ENCODE assay signal across 9 cellular contexts in the genomic region with DNA sequence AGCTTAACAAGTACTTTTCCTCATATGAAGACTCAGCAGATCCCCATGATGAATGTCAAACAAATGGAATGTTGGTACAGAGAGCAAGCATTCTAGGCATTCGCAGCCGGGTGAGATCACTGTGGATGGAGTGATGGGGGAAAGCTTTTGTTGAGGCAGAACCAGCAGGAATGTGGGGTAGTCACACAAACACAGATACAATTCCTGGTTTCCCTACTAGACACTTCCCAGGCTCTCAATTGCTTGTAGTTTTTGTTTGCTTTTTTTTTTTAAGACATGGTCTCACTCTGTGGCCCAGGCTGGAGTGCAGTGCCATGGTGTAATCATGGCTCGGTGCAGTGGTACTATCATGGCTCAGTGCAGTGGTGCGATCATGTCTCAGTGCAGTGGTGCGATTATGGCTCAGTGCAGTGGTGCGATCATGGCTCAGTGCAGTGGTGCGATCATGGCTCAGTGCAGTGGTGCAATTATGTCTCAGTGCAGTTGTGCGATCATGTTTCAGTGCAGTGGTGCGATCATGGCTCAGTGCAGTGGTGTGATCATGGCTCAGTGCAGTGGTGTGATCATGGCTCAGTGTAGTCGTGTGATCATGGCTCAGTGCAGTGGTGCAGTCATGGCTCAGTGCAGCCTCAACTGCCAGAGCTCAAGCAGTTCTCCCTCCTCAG. TPM values are rescaled to one million over a fixed set of nuclear protein-coding genes. Genes with fewer than 3 reads are reported as not detected.
DNase-seq lines count a peak whose midpoint lies in the region; ATAC-seq and TF ChIP-seq lines count a peak whose summit lies in the region.
"Had no signal": no experiment of that assay in that cellular context is flagged by ENCODE, and none has a peak within 500 bp of the region (broad histone marks: within the 10 kb centered on the region; RNA-seq: fewer than 3 reads in every experiment).

No MANE protein-coding gene starts in this region.

- CTCF ChIA-PET in HEK293 (lab: Yijun Ruan, JAX) = interaction anchor here (0.6 to 1.5 kb wide), 8 partner anchors 10 to 148 kb away, joined by 3 to 6 read pairs (median 4); partner anchors contain the start of gene GTF2H4
- CTCF ChIA-PET in CD8-positive, alpha-beta T cell (lab: Charles Lee) = interaction anchor here (0.6 kb wide), 1 partner anchor 93 kb away, joined by 3 read pairs; no protein-coding TSS in a partner anchor

- H3K4me1 Mint-ChIP-seq in brain = peaks cover 17% of the 10 kb centered on the region
- peaks cover 19% of the 10 kb centered on the region for H3K4me1 Mint-ChIP-seq in CD8-positive, alpha-beta T cell (ENCODE audit: low read depth)
- H3K4me1 Mint-ChIP-seq in activated naive CD8-positive, alpha-beta T cell treated with anti-CD3 and anti-CD28 coated beads for 36 hours = peaks cover 37% of the 10 kb centered on the region

- H3K27me3 ChIP-seq in lower lobe of right lung (ENCODE audit: low read depth) = no peaks in the 10 kb centered on the region
- H3K27me3 ChIP-seq in ovary = no peaks in the 10 kb centered on the region
- no peaks in the 10 kb centered on the region for H3K27me3 ChIP-seq in CD8-positive, alpha-beta T cell (ENCODE audit: insufficient read depth, low read length)

- DNase-seq in A172 (ENCODE audit: low spot score) = peak; percentile 90
- DNase-seq in lower lobe of right lung = no peak
- DNase-seq in ovary = no peak
- DNase-seq in CD8-positive, alpha-beta T cell = no peak
- DNase-seq in activated naive CD8-positive, alpha-beta T cell treated with anti-CD3 and anti-CD28 coated beads for 36 hours = no peak
- DNase-seq: CD8-positive, alpha-beta memory T cell had no signal

- no peaks in the 10 kb centered on the region for H3K36me3 Mint-ChIP-seq in brain
- H3K36me3 Mint-ChIP-seq in CD8-positive, alpha-beta T cell = no peaks in the 10 kb centered on the region
- H3K36me3 Mint-ChIP-seq in activated naive CD8-positive, alpha-beta T cell treated with anti-CD3 and anti-CD28 coated beads for 36 hours = peaks cover 7% of the 10 kb centered on the region

- peak overlapping the region in 3 of 5 experiments; percentile 31 to 88 (median 50) for H3K27ac Mint-ChIP-seq in brain
- no peak overlapping the region for H3K27ac Mint-ChIP-seq in CD8-positive, alpha-beta T cell
- H3K27ac Mint-ChIP-seq in activated naive CD8-positive, alpha-beta T cell treated with anti-CD3 and anti-CD28 coated beads for 36 hours = no peak overlapping the region
- H3K27ac Mint-ChIP-seq: CD8-positive, alpha-beta memory T cell had no signal

- H3K9me3 Mint-ChIP-seq in brain = peaks cover 0 to 6% (median 0%) of the 10 kb centered on the region in 5 experiments
- no peaks in the 10 kb centered on the region for H3K9me3 Mint-ChIP-seq in CD8-positive, alpha-beta T cell
- H3K9me3 Mint-ChIP-seq in activated naive CD8-positive, alpha-beta T cell treated with anti-CD3 and anti-CD28 coated beads for 36 hours = peaks cover 5% of the 10 kb centered on the region

- TF ChIP-seq POLR2A in ovary (IDR thresholded peaks at IDR 0.05) = no peak

- POLR2A ChIA-PET in HEK293 (lab: Yijun Ruan, JAX) = interaction anchor here (0.8 to 1.8 kb wide), 6 partner anchors 10 to 42 kb away, joined by 3 to 14 read pairs (median 4); partner anchors contain the start of genes IER3 and MDC1
- POLR2A ChIA-PET in CD8-positive, alpha-beta T cell (lab: Charles Lee) = interaction anchor here (0.7 kb wide), 1 partner anchor 10 kb away, joined by 3 read pairs; no protein-coding TSS in a partner anchor

- intact Hi-C loops in lower lobe of right lung (cut with DNase I) = no loop called here
- intact Hi-C loops in ovary (cut with DNase I) = no loop called here
- intact Hi-C loops in CD8-positive, alpha-beta T cell (cut with DNase I, micrococcal nuclease) = no loop called here

- peak; percentile 74 to 84 for ATAC-seq in lower lobe of right lung
- ATAC-seq in GM18519 (IDR thresholded peaks at IDR 0.05; ENCODE audit: low FRiP score, unreplicated experiment) = no peak
- ATAC-seq in CD8-positive, alpha-beta T cell = no peak

- no peaks in the 10 kb centered on the region for H3K9me3 ChIP-seq in HEK293 (ENCODE audit: control insufficient read depth, insufficient read depth, low read depth, low read length)
- no peaks in the 10 kb centered on the region for H3K9me3 ChIP-seq in lower lobe of right lung
- no peaks in the 10 kb centered on the region for H3K9me3 ChIP-seq in ovary
- H3K9me3 ChIP-seq in CD8-positive, alpha-beta T cell (ENCODE audit: low read length) = no peaks in the 10 kb centered on the region

- TF ChIP-seq EP300 in ovary (IDR thresholded peaks at IDR 0.05) = no peak

- peaks cover 13% of the 10 kb centered on the region for H3K27me3 Mint-ChIP-seq in brain
- no peaks in the 10 kb centered on the region for H3K27me3 Mint-ChIP-seq in CD8-positive, alpha-beta T cell (ENCODE audit: low read depth)
- no peaks in the 10 kb centered on the region for H3K27me3 Mint-ChIP-seq in activated naive CD8-positive, alpha-beta T cell treated with anti-CD3 and anti-CD28 coated beads for 36 hours

- H3K4me1 ChIP-seq in HEK293 (ENCODE audit: control insufficient read depth, insufficient read depth, low read length) (peaks cover 13% of the 10 kb centered on the region), lower lobe of right lung (peaks cover 19% of the 10 kb centered on the region), ovary (ENCODE audit: insufficient read depth) (no peaks in the 10 kb centered on the region)
- peaks cover 16% of the 10 kb centered on the region for H3K4me1 ChIP-seq in CD8-positive, alpha-beta T cell (ENCODE audit: insufficient read depth, low read length)

- H3K4me3 ChIP-seq in HEK293 (ENCODE audit: low read depth, low read length) (no peak overlapping the region), lower lobe of right lung (no peak overlapping the region), ovary (no peak overlapping the region)
- H3K4me3 ChIP-seq in CD8-positive, alpha-beta T cell (ENCODE audit: low read depth, low read length) = no peak overlapping the region

- H3K27ac ChIP-seq in HEK293 (ENCODE audit: extremely low read depth, low read depth, low read length) (no peak overlapping the region), lower lobe of right lung (no peak overlapping the region), ovary (no peak overlapping the region)
- H3K27ac ChIP-seq in CD8-positive, alpha-beta T cell (ENCODE audit: low read depth, low read length) = no peak overlapping the region

- no peak for TF ChIP-seq CTCF in HEK293 (tag by site-specific recombination; IDR thresholded peaks at IDR 0.05)
- no peak for TF ChIP-seq CTCF in brain (conservative IDR thresholded peaks at IDR 0.05)
- TF ChIP-seq CTCF in lower lobe of right lung (IDR thresholded peaks at IDR 0.05) = no peak
- no peak for TF ChIP-seq CTCF in ovary (IDR thresholded peaks at IDR 0.05)
- no peak for TF ChIP-seq CTCF in CD8-positive, alpha-beta T cell (IDR thresholded peaks at IDR 0.05)

- WGBS in ovary, 3 donors = 82 to 92% (median 91%) methylated on average over 10 of the region's 10 CpGs

- H3K4me3 Mint-ChIP-seq in brain = no peak overlapping the region
- no peak overlapping the region for H3K4me3 Mint-ChIP-seq in CD8-positive, alpha-beta T cell
- no peak overlapping the region for H3K4me3 Mint-ChIP-seq in activated naive CD8-positive, alpha-beta T cell treated with anti-CD3 and anti-CD28 coated beads for 36 hours
- H3K4me3 Mint-ChIP-seq: CD8-positive, alpha-beta memory T cell had no signal

- no peaks in the 10 kb centered on the region for H3K36me3 ChIP-seq in HEK293 (ENCODE audit: control insufficient read depth in 2 of 2, insufficient read depth in 1 of 2, low read length in 2 of 2)
- no peaks in the 10 kb centered on the region for H3K36me3 ChIP-seq in lower lobe of right lung
- H3K36me3 ChIP-seq in ovary = no peaks in the 10 kb centered on the region
- no peaks in the 10 kb centered on the region for H3K36me3 ChIP-seq in CD8-positive, alpha-beta T cell (ENCODE audit: insufficient read depth, low read length)

TF ChIP-seq in HEK293, 187 proteins besides CTCF, POLR2A, EP300 and RAD21 (continues in another document):
- TF ChIP-seq ZNF155 (tag by site-specific recombination; IDR thresholded peaks at IDR 0.05) (no peak), SETDB1 (IDR thresholded peaks at IDR 0.05; ENCODE audit: insufficient read length, low read length) (peak; percentile 24), ZNF350 (tag by site-specific recombination; IDR thresholded peaks at IDR 0.05) (no peak)

RNA-seq across cellular contexts. Expression of gene IER3, which starts 15.4 kb away (rescaled TPM):
- total RNA-seq in A172 (2014; rRNA removed; shearing (Covaris generic)) = 61.1 and 63.2 TPM in 2 replicates
- polyA plus RNA-seq in brain (ENCODE audit: insufficient read depth, low read depth, low replicate concordance) = 3.8 TPM
- 18.0 TPM for total RNA-seq in lower lobe of right lung
- 100 to 1,000 TPM in 1 of 7 donors, 10 to 100 TPM in 5, 1 to 10 TPM in 1; 9.7 to 221 (median 20.6) TPM for total RNA-seq in ovary
- 10 to 100 TPM; 16.1 to 30.6 TPM for polyA plus RNA-seq in ovary
- total RNA-seq in CD8-positive, alpha-beta T cell = 1 to 10 TPM; 9.7 to 9.9 TPM
- total RNA-seq in activated naive CD8-positive, alpha-beta T cell treated with anti-CD3 and anti-CD28 coated beads for 36 hours = 100 to 1,000 TPM; 295 to 310 TPM

RNA-seq across cellular contexts. Expression of gene FLOT1, which starts 17.2 kb away (rescaled TPM):
- total RNA-seq in A172 (2014; rRNA removed; shearing (Covaris generic)) = 163 and 165 TPM in 2 replicates
- polyA plus RNA-seq in brain (ENCODE audit: insufficient read depth, low read depth, low replicate concordance) (231 TPM), ovary (100 to 1,000 TPM; 124 to 180 TPM)
- total RNA-seq in lower lobe of right lung (151 TPM), ovary (100 to 1,000 TPM in 6 of 7 donors, 10 to 100 TPM in 1; 64.1 to 154 (median 116) TPM)
- 10 to 100 TPM; 27.5 to 27.8 TPM for total RNA-seq in CD8-positive, alpha-beta T cell
- total RNA-seq in activated naive CD8-positive, alpha-beta T cell treated with anti-CD3 and anti-CD28 coated beads for 36 hours = 100 to 1,000 TPM; 104 to 107 TPM

RNA-seq across cellular contexts. Expression of gene TUBB, which starts 39.6 kb away (rescaled TPM):
- total RNA-seq in A172 (2014; rRNA removed; shearing (Covaris generic)) = 1,118 and 1,364 TPM in 2 replicates
- polyA plus RNA-seq in brain (ENCODE audit: insufficient read depth, low read depth, low replicate concordance) (2,902 TPM), ovary (100 to 1,000 TPM; 370 to 772 TPM)
- total RNA-seq in lower lobe of right lung (292 TPM), ovary (100 to 1,000 TPM; 242 to 697 (median 630) TPM)
- 10 to 100 TPM; 61.3 to 63.1 TPM for total RNA-seq in CD8-positive, alpha-beta T cell
- 1,000 to 10,000 TPM; 1,515 to 1,538 TPM for total RNA-seq in activated naive CD8-positive, alpha-beta T cell treated with anti-CD3 and anti-CD28 coated beads for 36 hours

RNA-seq across cellular contexts. Expression of gene MDC1, which starts 42.6 kb away (rescaled TPM):
- 4.8 and 7.6 TPM in 2 replicates for total RNA-seq in A172 (2014; rRNA removed; shearing (Covaris generic))
- polyA plus RNA-seq in brain (ENCODE audit: insufficient read depth, low read depth, low replicate concordance) = 124 TPM
- total RNA-seq in lower lobe of right lung = 24.5 TPM
- 10 to 100 TPM; 13.1 to 62.5 (median 43.9) TPM for total RNA-seq in ovary
- polyA plus RNA-seq in ovary = 10 to 100 TPM; 20.1 to 39.0 TPM
- total RNA-seq in CD8-positive, alpha-beta T cell = 10 to 100 TPM; 38.9 to 48.8 TPM
- 10 to 100 TPM; 63.2 to 67.0 TPM for total RNA-seq in activated naive CD8-positive, alpha-beta T cell treated with anti-CD3 and anti-CD28 coated beads for 36 hours

Comparison
In these comparisons a context has a peak if more than half of its experiments do, and no peak if none do; other contexts are left out.
1. H3K27ac Mint-ChIP-seq: peak in brain (3 of 5); none in CD8-positive, alpha-beta T cell (single experiment) and activated naive CD8-positive, alpha-beta T cell treated with anti-CD3 and anti-CD28 coated beads for 36 hours (single experiment).
2. ATAC-seq: peak in lower lobe of right lung (2 of 2); none in GM18519 (single experiment) and CD8-positive, alpha-beta T cell (single experiment).